In the genomic region with DNA sequence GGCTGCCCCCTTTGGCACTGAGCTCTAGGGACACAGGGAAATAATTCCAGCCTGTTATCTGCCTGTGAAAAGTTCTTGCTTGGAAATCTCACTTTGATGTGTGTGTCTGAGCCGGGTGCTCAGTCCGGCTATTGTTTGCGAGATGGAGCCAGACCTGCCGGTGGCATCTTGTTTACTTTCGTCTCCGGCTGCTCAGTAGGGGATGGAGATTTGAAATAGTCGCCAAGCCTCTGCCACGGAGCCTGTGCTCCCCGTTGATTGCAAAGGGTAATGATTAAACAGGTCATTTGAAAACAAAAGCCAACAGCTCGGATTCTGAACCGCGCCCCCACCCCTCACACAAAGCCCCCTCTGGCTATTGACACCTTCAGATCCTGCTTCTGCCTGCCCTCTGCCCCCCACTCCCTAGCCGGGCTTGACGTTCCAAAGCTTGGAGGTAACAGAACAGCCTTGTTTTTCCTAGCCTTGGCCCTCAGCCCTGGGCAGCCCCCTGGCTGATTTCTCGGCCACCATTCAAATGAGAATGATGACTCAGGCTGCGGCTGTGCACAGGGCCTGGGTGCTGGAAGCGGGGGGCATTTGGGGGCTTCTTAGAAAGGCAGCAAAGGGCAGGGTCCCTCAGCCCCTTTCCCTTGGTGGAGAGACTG, we compare ENCODE assay signal across 8 cellular contexts.
DNase-seq lines count a peak whose midpoint lies in the region; ATAC-seq and TF ChIP-seq lines count a peak whose summit lies in the region.
"Not testable (repeated sequence)": the region's sequence is repeated elsewhere in the genome, so short reads cannot be mapped to it uniquely, and the experiment has no call there.

No MANE protein-coding gene starts in this region.

- not testable (repeated sequence) for H4K20me1 ChIP-seq in neural progenitor cell (ENCODE audit: low read depth); smooth muscle cell (ENCODE audit: low read depth)

- not testable (repeated sequence) for H3K4me3 Mint-ChIP-seq in neural progenitor cell

- CTCF ChIA-PET in AG04450 (lab: Charles Lee): not testable (repeated sequence)

- H3K9me3 ChIP-seq in AG04450 (ENCODE audit: control insufficient read depth, insufficient read depth, low read length); HUES6 (ENCODE audit: control insufficient read depth, insufficient read depth, low read depth, low read length); body of pancreas; esophagus muscularis mucosa; left lung; neural progenitor cell (ENCODE audit: low read depth); smooth muscle cell (replicated peaks; ENCODE audit: low read depth): not testable (repeated sequence)

- H3K27ac Mint-ChIP-seq in neural progenitor cell: not testable (repeated sequence)

- POLR2A ChIA-PET in AG04450 (lab: Yijun Ruan, JAX): not testable (repeated sequence)

- H3K4me2 ChIP-seq in neural progenitor cell: peak overlapping the region; percentile 69
- H3K4me2 ChIP-seq in smooth muscle cell: not testable (repeated sequence)

- intact Hi-C loops in body of pancreas (cut with DNase I); esophagus muscularis mucosa (cut with DNase I); left lung (cut with DNase I): not testable (repeated sequence)

- H3K36me3 Mint-ChIP-seq in neural progenitor cell: not testable (repeated sequence)

- not testable (repeated sequence) for H2AFZ ChIP-seq in neural progenitor cell (replicated peaks); smooth muscle cell (ENCODE audit: low read depth)

- H3K27me3 ChIP-seq in AG04450 (ENCODE audit: control insufficient read depth, insufficient read depth, low read length); HUES6 (ENCODE audit: control insufficient read depth, insufficient read depth, low read length); body of pancreas; esophagus muscularis mucosa; left lung; neural progenitor cell; smooth muscle cell (ENCODE audit: low read depth): not testable (repeated sequence)

- not testable (repeated sequence) for H3F3A ChIP-seq in neural progenitor cell (ENCODE audit: low read depth); smooth muscle cell (ENCODE audit: low read depth)

- TF ChIP-seq POLR2A in body of pancreas (IDR thresholded peaks at IDR 0.05); esophagus muscularis mucosa (IDR thresholded peaks at IDR 0.05; ENCODE audit: low read depth): not testable (repeated sequence)

- not testable (repeated sequence) for H3K27me3 Mint-ChIP-seq in neural progenitor cell (ENCODE audit: insufficient read depth, low read depth)

- not testable (repeated sequence) for H3K79me2 ChIP-seq in neural progenitor cell (ENCODE audit: low read depth); smooth muscle cell (ENCODE audit: low read depth)

- not testable (repeated sequence) for H3K27ac ChIP-seq in AG04450 (ENCODE audit: low read depth, low read length); HUES6 (ENCODE audit: low read depth, low read length); left lung; neural progenitor cell; smooth muscle cell (ENCODE audit: low read depth)
- H3K27ac ChIP-seq in body of pancreas: peak overlapping the region in 1 of 4 donors; percentile 59
- peak overlapping the region in 1 of 4 donors; percentile 26 for H3K27ac ChIP-seq in esophagus muscularis mucosa (replicated peaks in 1 of 4)

- not testable (repeated sequence) for H3K4me1 ChIP-seq in HUES6 (ENCODE audit: control insufficient read depth, insufficient read depth, low read length); body of pancreas; esophagus muscularis mucosa; left lung; neural progenitor cell; smooth muscle cell (ENCODE audit: low read depth)

- not testable (repeated sequence) for H3K9me3 Mint-ChIP-seq in neural progenitor cell

- H3K4me1 Mint-ChIP-seq in neural progenitor cell: not testable (repeated sequence)

- H3K36me3 ChIP-seq in HUES6 (ENCODE audit: control insufficient read depth, insufficient read depth, low read length); body of pancreas (replicated peaks in 1 of 2; ENCODE audit: insufficient read depth in 1 of 2, low read depth in 2 of 2); esophagus muscularis mucosa; left lung; neural progenitor cell; smooth muscle cell (ENCODE audit: low read depth): not testable (repeated sequence)

- TF ChIP-seq CTCF in AG04450 (IDR thresholded peaks at IDR 0.05; ENCODE audit: low read depth, low read length); body of pancreas (IDR thresholded peaks at IDR 0.05); esophagus muscularis mucosa (IDR thresholded peaks at IDR 0.05); left lung (IDR thresholded peaks at IDR 0.05); neural progenitor cell (IDR thresholded peaks at IDR 0.05); smooth muscle cell (IDR thresholded peaks at IDR 0.05; ENCODE audit: borderline replicate concordance, insufficient read depth, poor library complexity, severe bottlenecking): not testable (repeated sequence)

- not testable (repeated sequence) for DNase-seq in AG04450 (ENCODE audit: low read depth, low spot score); esophagus muscularis mucosa (ENCODE audit: extremely low spot score); neural progenitor cell (ENCODE audit: low spot score); smooth muscle cell (lab: John Stamatoyannopoulos, UW; ENCODE audit: unreplicated experiment)
- DNase-seq in body of pancreas: peak; percentile 22 to 59 (median 44)
- peak in 1 of 2 donors; percentile 24 for DNase-seq in left lung

- not testable (repeated sequence) for TF ChIP-seq EP300 in esophagus muscularis mucosa (IDR thresholded peaks at IDR 0.05)

- H3K4me3 ChIP-seq in AG04450 (ENCODE audit: low read depth, low read length) (peak overlapping the region; percentile 49), HUES6 (ENCODE audit: low read depth, low read length) (peak overlapping the region; percentile 39; the same call in 1 of the 2 replicates), esophagus muscularis mucosa (peak overlapping the region; percentile 18 to 47 (median 31)), neural progenitor cell (peak overlapping the region; percentile 25), smooth muscle cell (peak overlapping the region; percentile 18)
- H3K4me3 ChIP-seq in body of pancreas, left lung: not testable (repeated sequence)

- 0 to 7% methylated on average over 9 of the region's 17 CpGs for WGBS in body of pancreas, 2 donors
- no CpG with 5 or more reads among the region's 17 CpGs for WGBS in esophagus muscularis mucosa
- WGBS in smooth muscle cell (ENCODE audit: low lambda C conversion rate): 4% methylated on average over 14 of the region's 17 CpGs

- not testable (repeated sequence) for H3K9ac ChIP-seq in HUES6 (ENCODE audit: low read length); neural progenitor cell; smooth muscle cell (ENCODE audit: low read depth)

- peak; percentile 50 for ATAC-seq in SK-N-SH treated with all-trans-retinoic acid at 6 μM for 48 hours
- peak; percentile 53 for ATAC-seq in body of pancreas
- ATAC-seq in left lung: peak; percentile 6
